1 cellular context compared by ENCODE assay signal in the genomic region with DNA sequence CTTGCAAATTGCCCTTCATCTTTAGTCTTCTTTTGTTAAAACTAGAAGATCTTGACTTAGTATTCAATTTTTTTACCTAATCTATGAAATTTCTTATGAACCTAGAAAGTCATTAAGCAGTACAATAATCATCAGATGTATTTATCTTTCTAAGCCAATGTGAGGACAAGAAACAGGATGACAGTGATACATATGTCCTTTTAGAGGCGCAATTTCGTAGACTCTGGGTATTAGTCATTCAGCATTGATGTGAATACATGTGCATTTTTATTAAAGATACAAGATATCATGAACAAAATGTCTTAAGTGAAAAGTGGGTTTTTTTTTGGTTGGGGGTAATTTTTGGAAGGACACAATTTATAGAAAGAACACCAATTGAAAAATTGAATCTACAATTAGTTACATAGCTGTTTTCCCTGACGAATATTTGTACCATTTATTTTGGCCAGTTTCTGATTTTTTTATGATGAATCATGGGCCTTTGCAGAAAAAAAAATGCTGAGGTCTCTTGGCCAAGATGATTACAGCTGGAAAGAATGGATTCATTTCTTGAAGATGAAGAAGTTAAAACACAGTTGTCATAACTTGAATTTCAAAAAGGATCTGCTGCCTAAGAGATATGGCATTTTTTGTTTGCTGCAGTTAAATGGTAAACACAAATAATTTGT.
TF ChIP-seq lines count a peak whose summit lies in the region.

No MANE protein-coding gene starts in this region.

TF ChIP-seq in HepG2, 621 proteins besides CTCF, POLR2A, EP300 and RAD21:
- TF ChIP-seq ZNF720 (CRISPR knock-in tag; IDR thresholded peaks at IDR 0.05) (no peak), ZSCAN9 (CRISPR knock-in tag; IDR thresholded peaks at IDR 0.05; ENCODE audit: borderline replicate concordance) (no peak)
